In genomic region chr17:67422887-67423286, GRCh38 we compare ENCODE assay signal across 11 cellular contexts. TPM values are rescaled to one million over a fixed set of nuclear protein-coding genes. Genes with fewer than 3 reads are reported as not detected.
DNase-seq lines count a peak whose midpoint lies in the region; ATAC-seq and TF ChIP-seq lines count a peak whose summit lies in the region.
"Had no signal": no experiment of that assay in that cellular context is flagged by ENCODE, and none has a peak within 500 bp of the region (broad histone marks: within the 10 kb centered on the region; RNA-seq: fewer than 3 reads in every experiment).

No MANE protein-coding gene starts in this region.

- no peak for TF ChIP-seq CTCF in HCT116 (IDR thresholded peaks at IDR 0.05 in 2 of 3, conservative IDR thresholded peaks at IDR 0.05 in 1 of 3; ENCODE audit: borderline replicate concordance in 1 of 3, insufficient read depth in 1 of 3, low read depth in 2 of 3, low read length in 2 of 3)
- no peak for TF ChIP-seq CTCF in astrocyte of the spinal cord (IDR thresholded peaks at IDR 0.05; ENCODE audit: low read depth, low read length)

- H3K27me3 ChIP-seq in ACC112 (ENCODE audit: insufficient read depth, low read length) (no peaks in the 10 kb centered on the region), HCT116 (ENCODE audit: insufficient read depth, low read length) (no peaks in the 10 kb centered on the region), mucosa of rectum (ENCODE audit: control insufficient read depth in 2 of 2, insufficient read depth in 2 of 2, low read length in 2 of 2) (no peaks in the 10 kb centered on the region)
- H3K27me3 ChIP-seq: ascending aorta had no signal

- intact Hi-C loops in HCT116 (cut with micrococcal nuclease): loop anchor here (2.0 to 5.0 kb wide), 2 partner anchors 32 to 46 kb away; partner anchors contain the start of gene PITPNC1

- H3K9me2 ChIP-seq in HCT116 (ENCODE audit: insufficient read depth): no peaks in the 10 kb centered on the region

- no peak for ATAC-seq in HCT116
- no peak for ATAC-seq in GM18907 (IDR thresholded peaks at IDR 0.05; ENCODE audit: unreplicated experiment)
- no peak for ATAC-seq in activated CD4-positive, CD25-positive, alpha-beta regulatory T cell treated with anti-CD3 and anti-CD28 coated beads, Interleukin-2, amount 50 U/mL, for 24 hours
- no peak for ATAC-seq in GM19452 (IDR thresholded peaks at IDR 0.05; ENCODE audit: unreplicated experiment)

- H3K36me3 ChIP-seq in ACC112 (ENCODE audit: insufficient read depth, low read length): no peaks in the 10 kb centered on the region
- no peaks in the 10 kb centered on the region for H3K36me3 ChIP-seq in HCT116 (ENCODE audit: control insufficient read depth in 1 of 2, insufficient read depth in 2 of 2, low read length in 2 of 2)
- H3K36me3 ChIP-seq in mucosa of rectum (ENCODE audit: control insufficient read depth in 2 of 2, insufficient read depth in 2 of 2, low read length in 2 of 2): no peaks in the 10 kb centered on the region
- H3K36me3 ChIP-seq: ascending aorta had no signal

- no peaks in the 10 kb centered on the region for H4K20me1 ChIP-seq in HCT116 (ENCODE audit: insufficient read depth)

- peak; percentile 52 for DNase-seq in HCT116 (ENCODE audit: low read depth, low spot score)
- DNase-seq in astrocyte of the spinal cord (ENCODE audit: low read depth, low spot score): peak; percentile 62
- DNase-seq in GM19240 (ENCODE audit: insufficient read length, low spot score): no peak
- DNase-seq: MV-4-11, NCI-H524 treated with DMSO at 0.1 percent for 48 hours had no signal

- POLR2A ChIA-PET in HCT116 (lab: Charles Lee): interaction anchor here (1.0 to 3.0 kb wide), 10 partner anchors 9 to 80 kb away, joined by 3 to 32 read pairs (median 6); no protein-coding TSS in a partner anchor

- peak; percentile 16; the same call in 1 of the 2 replicates for TF ChIP-seq RAD21 in HCT116 (IDR thresholded peaks at IDR 0.05; ENCODE audit: low read depth)

- TF ChIP-seq POLR2A in HCT116 (IDR thresholded peaks at IDR 0.05; ENCODE audit: borderline replicate concordance, extremely low read depth, insufficient read depth, insufficient read length): no peak

- H3K79me2 ChIP-seq in ACC112 (ENCODE audit: control insufficient read depth, insufficient read depth, low read length, unreplicated experiment) (no peaks in the 10 kb centered on the region), HCT116 (ENCODE audit: insufficient read depth, low read length) (peaks cover 26% of the 10 kb centered on the region; the same call in 1 of the 2 replicates)

- H3K9ac ChIP-seq in HCT116 (ENCODE audit: low read length) (peak overlapping the region; percentile 52), mucosa of rectum (ENCODE audit: low read depth in 1 of 2, low read length in 2 of 2) (peak overlapping the region in 1 of 2 donors; percentile 37)

- H3K9me3 ChIP-seq in HCT116 (ENCODE audit: control insufficient read depth in 1 of 2, insufficient read depth in 1 of 2, low read depth in 1 of 2, low read length in 2 of 2) (no peaks in the 10 kb centered on the region), mucosa of rectum (ENCODE audit: control insufficient read depth in 2 of 2, low read length in 2 of 2) (no peaks in the 10 kb centered on the region)
- H3K9me3 ChIP-seq: ascending aorta had no signal

- BruUV-seq in HCT116 (replicated peaks; lab: Mats Ljungman, UMichigan): no TSS peak

- peak overlapping the region; percentile 73 for H3K4me2 ChIP-seq in HCT116 (ENCODE audit: low read length)

- RAD21 ChIA-PET in HCT116 (lab: Charles Lee; ENCODE audit: low non-redundant PET in 1 of 2, low total read pairs in 2 of 2, uncharacterized antibody in 2 of 2, unreplicated experiment in 2 of 2): interaction anchor here (0.6 to 2.2 kb wide), 4 partner anchors 18 to 182 kb away, joined by 3 to 9 read pairs (median 3); no protein-coding TSS in a partner anchor

- CTCF ChIA-PET in HCT116 (lab: Charles Lee): interaction anchor here (1.4 to 2.0 kb wide), 4 partner anchors 10 to 52 kb away, joined by 3 to 9 read pairs (median 6); no protein-coding TSS in a partner anchor

- H3K27ac ChIP-seq in ACC112 (ENCODE audit: low read depth, low read length): peak overlapping the region; percentile 88
- peak overlapping the region; percentile 95 for H3K27ac ChIP-seq in HCT116 (ENCODE audit: low read depth, low read length)
- H3K27ac ChIP-seq in mucosa of rectum (ENCODE audit: low read depth in 2 of 2, low read length in 2 of 2): peak overlapping the region; percentile 70 to 91

- no peak overlapping the region for H3K4me3 ChIP-seq in ACC112 (ENCODE audit: low read depth, low read length)
- peak overlapping the region; percentile 7 to 14 for H3K4me3 ChIP-seq in HCT116 (replicated peaks in 1 of 2; ENCODE audit: low read depth in 1 of 2, low read length in 2 of 2)
- no peak overlapping the region for H3K4me3 ChIP-seq in astrocyte of the spinal cord (ENCODE audit: low read depth, low read length)
- no peak overlapping the region for H3K4me3 ChIP-seq in mucosa of rectum (ENCODE audit: low read length in 2 of 2)
- H3K4me3 ChIP-seq: ascending aorta had no signal

- H3K4me1 ChIP-seq in ACC112 (ENCODE audit: control insufficient read depth, insufficient read depth, low read length, unreplicated experiment): peaks cover 24% of the 10 kb centered on the region
- peaks cover 67 to 89% of the 10 kb centered on the region in 2 experiments for H3K4me1 ChIP-seq in HCT116 (ENCODE audit: control insufficient read depth in 1 of 2, insufficient read depth in 2 of 2, low read length in 2 of 2)
- H3K4me1 ChIP-seq in mucosa of rectum (ENCODE audit: control insufficient read depth in 2 of 2, insufficient read depth in 2 of 2, low read length in 2 of 2): peaks cover 14 to 36% of the 10 kb centered on the region in 2 donors
- H3K4me1 ChIP-seq: ascending aorta had no signal

- H2AFZ ChIP-seq in ACC112 (ENCODE audit: low read length, unreplicated experiment) (no peak overlapping the region), HCT116 (ENCODE audit: low read depth, low read length, poor library complexity, severe bottlenecking) (no peak overlapping the region)

- in situ Hi-C loops in astrocyte of the spinal cord (cut with HindIII; ENCODE audit: low sequenced_read_pairs): no loop called here

TF ChIP-seq in HCT116, 20 proteins besides CTCF, POLR2A, EP300 and RAD21:
- 0 out of 2 replicates have a peak, but pooled peaks have one; percentile 18 for TF ChIP-seq CBX3 (IDR thresholded peaks at IDR 0.05; ENCODE audit: low read depth)
- no peak for TF ChIP-seq ELF1 (IDR thresholded peaks at IDR 0.05; ENCODE audit: borderline replicate concordance, low read depth)
- peak; percentile 19 for TF ChIP-seq YY1 (IDR thresholded peaks at IDR 0.05; ENCODE audit: extremely low read depth, insufficient replicate concordance, low read depth, low read length)
- peak; percentile 82 for TF ChIP-seq FOSL1 (IDR thresholded peaks at IDR 0.05; ENCODE audit: low read depth)
- TF ChIP-seq EZH2 (IDR thresholded peaks at IDR 0.05): no peak
- TF ChIP-seq JUND (IDR thresholded peaks at IDR 0.05): peak; percentile 74
- TF ChIP-seq TCF7L2 (IDR thresholded peaks at IDR 0.05; ENCODE audit: borderline replicate concordance, extremely low read depth, insufficient read depth, insufficient read length): peak; percentile 47
- TF ChIP-seq ZNF274 (IDR thresholded peaks at IDR 0.05; ENCODE audit: low read depth, low read length): no peak
- no peak for TF ChIP-seq MAX (IDR thresholded peaks at IDR 0.05)
- peak; percentile 72 for TF ChIP-seq SP1 (IDR thresholded peaks at IDR 0.05; ENCODE audit: low read depth)
- TF ChIP-seq EGR1 (IDR thresholded peaks at IDR 0.05; ENCODE audit: low read depth): peak; percentile 47; the same call in 1 of the 2 replicates
- TF ChIP-seq ATF3 (IDR thresholded peaks at IDR 0.05): no peak
- TF ChIP-seq CEBPB (IDR thresholded peaks at IDR 0.05; ENCODE audit: low read depth): no peak

RNA-seq across cellular contexts. Expression of gene PITPNC1, which starts 45.8 kb away (rescaled TPM):
- 41.9 TPM for total RNA-seq in HCT116 (2021; ENCODE audit: unreplicated experiment)
- polyA plus RNA-seq in HCT116 (2012): 41.1 and 57.8 TPM in 2 replicates

RNA-seq across cellular contexts. Expression of gene PSMD12, which starts 56.5 kb away (rescaled TPM):
- 115 TPM for total RNA-seq in HCT116 (2021; ENCODE audit: unreplicated experiment)
- polyA plus RNA-seq in HCT116 (2012): 54.1 and 55.3 TPM in 2 replicates

Comparison
In these comparisons a context has a peak if more than half of its experiments do, and no peak if none do; other contexts are left out.
1. H3K4me3 ChIP-seq: peak in HCT116 (2 of 2); none in ACC112 (single experiment), astrocyte of the spinal cord (single experiment) and mucosa of rectum (0 of 2).
2. Peak in every context shown above with its lines, with median percentiles within 50 percentile points of each other: H3K27ac ChIP-seq.